ENCODE assay signal across 26 cellular contexts in genomic region chr1:200263203-200263602, GRCh38.
"Had no signal": no experiment of that assay in that cellular context is flagged by ENCODE, and none has a peak within 500 bp of the region (broad histone marks: within the 10 kb centered on the region; RNA-seq: fewer than 3 reads in every experiment).

No MANE protein-coding gene starts in this region.

- H3K27me3 ChIP-seq: adrenal gland, body of pancreas, brain microvascular endothelial cell, breast epithelium had no signal

- ATAC-seq: activated T-cell treated with anti-CD3 and anti-CD28 coated beads, Interleukin-2, amount 50 U/mL, for 4 hours; body of pancreas had no signal

- H3K27ac ChIP-seq: adrenal gland, body of pancreas, brain microvascular endothelial cell, breast epithelium, VCaP had no signal

- FAIRE-seq: astrocyte, TTC549 had no signal

- DNase-seq: activated B cell treated with CpG ODN at 0.5 μM for 24 hours; activated CD4-positive, alpha-beta T cell treated with anti-CD3 and anti-CD28 coated beads for 4 hours; activated CD4-positive, alpha-beta T cell treated with anti-CD3 and anti-CD28 coated beads, Interleukin-2, amount 10 ng/mL, durations not matched to agents 24 days and 14 days; activated CD4-positive, alpha-beta T cell treated with anti-CD3 and anti-CD28 coated beads, Interleukin-2, amount 50 U/mL, for 1 hour; activated CD4-positive, alpha-beta T cell treated with anti-CD3 and anti-CD28 coated beads, Interleukin-2, amount 50 U/mL, for 4 hours; activated CD4-positive, CD25-positive, alpha-beta regulatory T cell treated with anti-CD3 and anti-CD28 coated beads, Interleukin-2, amount 50 U/mL, for 72 hours; activated CD8-positive, alpha-beta memory T cell treated with anti-CD3 and anti-CD28 coated beads, Interleukin-2, amount 50 U/mL, for 4 hours; activated effector memory CD4-positive, alpha-beta T cell treated with anti-CD3 and anti-CD28 coated beads, Interleukin-2, amount 50 U/mL, for 16 hours; activated gamma-delta T cell treated with Interleukin-2 at 50 U/mL for 16 hours; activated naive CD4-positive, alpha-beta T cell; activated naive CD4-positive, alpha-beta T cell treated with anti-CD3 and anti-CD28 coated beads, Interleukin-2, amount 50 U/mL, for 16 hours; activated naive CD8-positive, alpha-beta T cell treated with anti-CD3 and anti-CD28 coated beads for 36 hours; activated T-cell treated with anti-CD3 and anti-CD28 coated beads for 4 hours; activated T-cell treated with anti-CD3 and anti-CD28 coated beads, Interleukin-2, amount 50 U/mL, for 1 hour; activated T-cell treated with anti-CD3 and anti-CD28 coated beads, Interleukin-2, amount 50 U/mL, for 4 hours; adrenal gland; amniotic stem cell; aorta; body of pancreas; brain microvascular endothelial cell; central memory CD4-positive, alpha-beta T cell; T-helper 9 cell had no signal

- H3K9me3 ChIP-seq: adrenal gland, body of pancreas, breast epithelium had no signal

- H3K36me3 ChIP-seq: adrenal gland, brain microvascular endothelial cell, breast epithelium had no signal

- H3K4me3 ChIP-seq: adrenal gland, body of pancreas, breast epithelium had no signal

- H3K4me1 ChIP-seq: adrenal gland, body of pancreas, breast epithelium had no signal
